In the genomic region with DNA sequence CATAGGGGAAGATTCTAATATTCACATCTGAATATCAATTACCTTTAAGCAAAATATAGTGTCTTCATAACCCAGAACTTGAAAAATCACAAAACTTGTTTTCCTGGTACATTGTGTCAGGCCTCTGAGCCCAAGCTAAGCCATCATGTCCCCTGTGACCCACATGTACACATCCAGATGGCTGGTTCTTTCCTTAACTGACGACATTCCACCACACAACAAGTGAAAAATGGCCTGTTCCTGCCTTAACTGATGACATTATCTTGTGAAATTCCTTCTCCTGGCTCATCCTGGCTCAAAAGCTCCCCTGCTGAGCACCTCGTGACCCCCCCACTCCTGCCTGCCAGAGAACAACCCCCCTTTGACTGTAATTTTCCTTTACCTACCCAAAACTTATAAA, we compare ENCODE assay signal across 5 cellular contexts. TPM values are rescaled to one million over a fixed set of nuclear protein-coding genes. Genes with fewer than 3 reads are reported as not detected.
"Had no signal": no experiment of that assay in that cellular context is flagged by ENCODE, and none has a peak within 500 bp of the region (broad histone marks: within the 10 kb centered on the region; RNA-seq: fewer than 3 reads in every experiment).

No MANE protein-coding gene starts in this region.

RNA-seq across cellular contexts. Expression of a gene that starts 2.4 kb away (rescaled TPM):
- total RNA-seq: activated CD4-positive, alpha-beta memory T cell treated with anti-CD3 and anti-CD28 coated beads for 36 hours; activated CD8-positive, alpha-beta memory T cell treated with anti-CD3 and anti-CD28 coated beads for 36 hours; activated CD8-positive, alpha-beta memory T cell treated with anti-CD3 and anti-CD28 coated beads, Interleukin-2, amount 10 ng/mL, durations not matched to agents 7 days and 5 days; activated naive CD4-positive, alpha-beta T cell treated with anti-CD3 and anti-CD28 coated beads for 36 hours; chondrocyte had no signal
